ENCODE assay signal across 21 cellular contexts in genomic region chr1:51355382-51355781, GRCh38. TPM values are rescaled to one million over a fixed set of nuclear protein-coding genes. Genes with fewer than 3 reads are reported as not detected.
"Had no signal": no experiment of that assay in that cellular context is flagged by ENCODE, and none has a peak within 500 bp of the region (broad histone marks: within the 10 kb centered on the region; RNA-seq: fewer than 3 reads in every experiment).

No MANE protein-coding gene starts in this region.

- H3K27ac ChIP-seq: coronary artery, dorsolateral prefrontal cortex, esophagus muscularis mucosa, foreskin keratinocyte, gastroesophageal sphincter, heart left ventricle, hepatocyte, left lung, lower lobe of right lung had no signal

- H3K27me3 ChIP-seq: dorsolateral prefrontal cortex, esophagus muscularis mucosa, foreskin keratinocyte, gastroesophageal sphincter, heart left ventricle, hepatocyte, left lung had no signal

- H2AFZ ChIP-seq: hepatocyte had no signal

- DNase-seq: dermis blood vessel endothelial cell; dorsolateral prefrontal cortex; effector CD4-positive, alpha-beta T cell; effector memory CD4-positive, alpha-beta T cell; foreskin keratinocyte; heart left ventricle; hypothalamus; immature natural killer cell; left cardiac atrium; left lung; left ventricle myocardium superior; lower lobe of right lung; mesenchymal stem cell; mucosa of descending colon; naive B cell had no signal

- H3K4me3 ChIP-seq: coronary artery, dorsolateral prefrontal cortex, esophagus muscularis mucosa, gastroesophageal sphincter, heart left ventricle, hepatocyte, left lung, lower lobe of right lung, mucosa of descending colon had no signal

- H3K4me1 ChIP-seq: esophagus muscularis mucosa, foreskin keratinocyte, gastroesophageal sphincter, heart left ventricle, left lung, lower lobe of right lung had no signal

- H3K79me2 ChIP-seq: hepatocyte had no signal

- H3K4me2 ChIP-seq: hepatocyte had no signal

- ATAC-seq: foreskin keratinocyte, gastroesophageal sphincter, heart left ventricle, left cardiac atrium, left lung, left ventricle myocardium superior, lower lobe of right lung, mucosa of descending colon had no signal

- H3K9me3 ChIP-seq: esophagus muscularis mucosa, gastroesophageal sphincter, heart left ventricle, left lung, lower lobe of right lung, mucosa of descending colon had no signal

- FAIRE-seq: endothelial cell of umbilical vein, frontal cortex had no signal

RNA-seq across cellular contexts. Expression of gene TTC39A, which starts 25.0 kb away (rescaled TPM):
- polyA plus RNA-seq: immature natural killer cell had no signal
